27 cellular contexts compared by ENCODE assay signal in the genomic region with DNA sequence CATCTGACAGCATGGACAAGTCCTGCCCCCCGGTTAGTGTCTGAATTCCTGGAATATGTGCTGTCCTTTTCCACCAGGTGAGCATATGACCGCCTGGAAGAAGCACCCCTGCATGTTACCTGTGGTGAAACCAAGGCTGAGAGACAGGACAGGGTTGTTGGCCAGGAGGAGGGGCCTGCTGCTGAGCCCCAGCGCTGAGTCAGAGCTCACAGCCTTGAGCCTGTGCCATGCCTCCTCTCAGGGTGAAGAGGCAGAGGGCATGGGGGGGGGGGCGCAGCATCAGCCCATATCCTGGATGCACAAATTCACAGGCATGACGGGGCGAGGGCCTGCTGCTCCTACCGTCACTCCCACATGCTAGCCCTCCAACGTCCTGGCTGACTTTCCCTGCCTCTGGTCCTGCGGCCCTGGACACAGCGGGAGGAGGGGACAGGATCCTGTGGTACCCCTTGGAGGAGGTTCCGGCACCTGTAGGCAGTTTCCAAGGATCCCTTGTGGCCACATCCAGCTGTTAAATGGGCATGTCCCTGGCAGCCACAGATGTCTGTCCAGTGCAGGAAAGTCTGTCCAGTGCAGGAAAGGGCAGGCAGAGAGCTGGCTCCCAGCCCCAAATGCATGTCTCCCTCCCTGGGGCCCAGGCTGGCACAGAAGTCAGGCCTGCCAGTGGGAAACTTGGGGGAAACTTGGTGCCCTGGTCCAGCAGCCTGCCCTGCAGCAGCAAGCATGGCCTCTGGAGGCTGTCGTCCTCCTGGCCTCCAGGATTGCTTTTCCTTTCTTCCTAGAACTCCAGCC. TPM values are rescaled to one million over a fixed set of nuclear protein-coding genes. Genes with fewer than 3 reads are reported as not detected.
DNase-seq lines count a peak whose midpoint lies in the region; ATAC-seq and TF ChIP-seq lines count a peak whose summit lies in the region.
"Had no signal": no experiment of that assay in that cellular context is flagged by ENCODE, and none has a peak within 500 bp of the region (broad histone marks: within the 10 kb centered on the region; RNA-seq: fewer than 3 reads in every experiment).

No MANE protein-coding gene starts in this region.

- CTCF ChIA-PET in CD8-positive, alpha-beta T cell (lab: Charles Lee), result interaction anchor here (1.0 kb wide), 1 partner anchor 10 kb away, joined by 4 read pairs; no protein-coding TSS in a partner anchor

- H3K27me3 ChIP-seq in osteoblast (ENCODE audit: insufficient read depth, low read length), result no peaks in the 10 kb centered on the region
- no peaks in the 10 kb centered on the region for H3K27me3 ChIP-seq in CD8-positive, alpha-beta T cell (ENCODE audit: insufficient read depth, low read length)
- H3K27me3 ChIP-seq: ovary had no signal

- H3K4me1 ChIP-seq in osteoblast (ENCODE audit: insufficient read depth, low read length), result no peaks in the 10 kb centered on the region
- H3K4me1 ChIP-seq in CD8-positive, alpha-beta T cell (ENCODE audit: insufficient read depth, low read length), result no peaks in the 10 kb centered on the region
- H3K4me1 ChIP-seq: lower lobe of right lung, stomach had no signal

- POLR2A ChIA-PET in CD8-positive, alpha-beta T cell (lab: Charles Lee), result no interaction called here

- H3K4me1 Mint-ChIP-seq in activated T-cell treated with anti-CD3 and anti-CD28 coated beads, Interleukin-2, amount 50 U/mL, for 24 hours (ENCODE audit: low read depth), result no peaks in the 10 kb centered on the region
- no peaks in the 10 kb centered on the region for H3K4me1 Mint-ChIP-seq in CD8-positive, alpha-beta T cell (ENCODE audit: low read depth)
- H3K4me1 Mint-ChIP-seq: activated B cell treated with CpG ODN at 0.5 μM for 24 hours; activated CD4-positive, alpha-beta T cell treated with anti-CD3 and anti-CD28 coated beads, Interleukin-2, amount 10 ng/mL, durations not matched to agents 7 days and 5 days; B cell; central memory CD8-positive, alpha-beta T cell; nephron had no signal

- no peak for TF ChIP-seq CTCF in GM20000 (IDR thresholded peaks at IDR 0.05; ENCODE audit: extremely low read depth, missing control alignments)
- TF ChIP-seq CTCF in osteoblast (IDR thresholded peaks at IDR 0.05; ENCODE audit: extremely low read depth, low read depth, low read length), result no peak
- TF ChIP-seq CTCF in CD8-positive, alpha-beta T cell (IDR thresholded peaks at IDR 0.05), result no peak

- H3K9me3 Mint-ChIP-seq in activated T-cell treated with anti-CD3 and anti-CD28 coated beads, Interleukin-2, amount 50 U/mL, for 24 hours, result peaks cover 16% of the 10 kb centered on the region
- H3K9me3 Mint-ChIP-seq in CD8-positive, alpha-beta T cell, result peaks cover 23% of the 10 kb centered on the region

- H3K4me3 ChIP-seq in osteoblast (ENCODE audit: insufficient read depth, low read length), result no peak overlapping the region
- H3K4me3 ChIP-seq in CD8-positive, alpha-beta T cell (ENCODE audit: low read depth, low read length), result no peak overlapping the region
- H3K4me3 ChIP-seq: lower lobe of right lung, ovary, smooth muscle cell, stomach had no signal

- intact Hi-C loops in CD8-positive, alpha-beta T cell (cut with DNase I, micrococcal nuclease), result no loop called here

- H3K27me3 Mint-ChIP-seq in activated T-cell treated with anti-CD3 and anti-CD28 coated beads, Interleukin-2, amount 50 U/mL, for 24 hours, result peaks cover 37% of the 10 kb centered on the region
- H3K27me3 Mint-ChIP-seq in CD8-positive, alpha-beta T cell (ENCODE audit: low read depth), result peaks cover 29% of the 10 kb centered on the region

- no peak overlapping the region for H2AFZ ChIP-seq in osteoblast (ENCODE audit: low read length)

- no peaks in the 10 kb centered on the region for H3K36me3 ChIP-seq in osteoblast (ENCODE audit: insufficient read depth, low read length)
- no peaks in the 10 kb centered on the region for H3K36me3 ChIP-seq in CD8-positive, alpha-beta T cell (ENCODE audit: insufficient read depth, low read length)
- H3K36me3 ChIP-seq: lower lobe of right lung, ovary, stomach had no signal

- H3K27ac Mint-ChIP-seq in activated T-cell treated with anti-CD3 and anti-CD28 coated beads, Interleukin-2, amount 50 U/mL, for 24 hours, result no peak overlapping the region
- H3K27ac Mint-ChIP-seq in CD8-positive, alpha-beta T cell, result no peak overlapping the region
- H3K27ac Mint-ChIP-seq: activated B cell treated with CpG ODN at 0.5 μM for 24 hours; activated CD4-positive, alpha-beta T cell treated with anti-CD3 and anti-CD28 coated beads, Interleukin-2, amount 10 ng/mL, durations not matched to agents 7 days and 5 days; B cell; nephron had no signal

- no peak overlapping the region for H3K27ac ChIP-seq in epithelial cell of prostate
- no peak overlapping the region for H3K27ac ChIP-seq in osteoblast (ENCODE audit: low read depth, low read length)
- H3K27ac ChIP-seq in CD8-positive, alpha-beta T cell (ENCODE audit: low read depth, low read length), result no peak overlapping the region
- H3K27ac ChIP-seq: lower lobe of right lung, ovary, RWPE1, stomach had no signal

- no peaks in the 10 kb centered on the region for H4K20me1 ChIP-seq in osteoblast (ENCODE audit: insufficient read depth, low read length)

- no peak overlapping the region for H3K4me3 Mint-ChIP-seq in activated T-cell treated with anti-CD3 and anti-CD28 coated beads, Interleukin-2, amount 50 U/mL, for 24 hours
- no peak overlapping the region for H3K4me3 Mint-ChIP-seq in CD8-positive, alpha-beta T cell
- H3K4me3 Mint-ChIP-seq: activated B cell treated with CpG ODN at 0.5 μM for 24 hours; activated CD4-positive, alpha-beta T cell treated with anti-CD3 and anti-CD28 coated beads, Interleukin-2, amount 10 ng/mL, durations not matched to agents 7 days and 5 days; B cell; central memory CD8-positive, alpha-beta T cell; nephron had no signal

- DNase-seq in 8988T (peak; percentile 8), GM20000 (ENCODE audit: low spot score) (peak; percentile 6), epithelial cell of prostate (ENCODE audit: low read depth, low spot score) (peak; percentile 5), osteoblast (ENCODE audit: insufficient read length, low spot score, missing footprints) (peak; percentile 74)
- no peak for DNase-seq in activated T-cell treated with anti-CD3 and anti-CD28 coated beads, Interleukin-2, amount 50 U/mL, for 24 hours
- no peak for DNase-seq in CD8-positive, alpha-beta T cell
- DNase-seq: activated B cell treated with CpG ODN at 0.5 μM for 24 hours; activated CD4-positive, alpha-beta T cell treated with anti-CD3 and anti-CD28 coated beads, Interleukin-2, amount 10 ng/mL, durations not matched to agents 7 days and 5 days; activated gamma-delta T cell treated with Interleukin-2 at 50 U/mL for 16 hours; activated T-cell treated with anti-CD3 and anti-CD28 coated beads, Interleukin-2, amount 50 U/mL, for 1 hour; DMS153; glutamatergic neuron; IMR-90; lower lobe of right lung; NCI-H146; NCI-H2107; ovary; stimulated activated CD8-positive, alpha-beta memory T cell treated with anti-CD3 and anti-CD28 coated beads, Interleukin-4, amount 100 ng/mL, for 48 hours; stomach; T-helper 1 cell had no signal

- H3K36me3 Mint-ChIP-seq in activated T-cell treated with anti-CD3 and anti-CD28 coated beads, Interleukin-2, amount 50 U/mL, for 24 hours (ENCODE audit: low read depth), result peaks cover 4% of the 10 kb centered on the region
- no peaks in the 10 kb centered on the region for H3K36me3 Mint-ChIP-seq in CD8-positive, alpha-beta T cell

- ATAC-seq in CD8-positive, alpha-beta T cell, result no peak
- no peak for ATAC-seq in GM19395 (IDR thresholded peaks at IDR 0.05; ENCODE audit: unreplicated experiment)
- ATAC-seq in HG02642 (IDR thresholded peaks at IDR 0.05; ENCODE audit: poor library complexity, unreplicated experiment), result no peak
- ATAC-seq: lower lobe of right lung had no signal

- H3K79me2 ChIP-seq in osteoblast (ENCODE audit: insufficient read depth, low read length), result no peaks in the 10 kb centered on the region

- H3K4me2 ChIP-seq in osteoblast (ENCODE audit: insufficient read depth, low read length), result no peak overlapping the region
- H3K4me2 ChIP-seq: smooth muscle cell had no signal

- H3K9me3 ChIP-seq in osteoblast (ENCODE audit: low read depth, low read length), result peaks cover 3% of the 10 kb centered on the region
- peaks cover 7% of the 10 kb centered on the region for H3K9me3 ChIP-seq in CD8-positive, alpha-beta T cell (ENCODE audit: low read length)
- H3K9me3 ChIP-seq: ovary had no signal

RNA-seq across cellular contexts. Expression of a gene that starts 23.9 kb away (rescaled TPM):
- 0.29 and 0.36 TPM in 2 replicates for total RNA-seq in osteoblast
- total RNA-seq in CD8-positive, alpha-beta T cell, result under 1 TPM; 0.75 to 0.76 TPM

Comparison
In these comparisons a context has a peak if more than half of its experiments do, and no peak if none do; other contexts are left out.
1. DNase-seq: peak in 8988T (single experiment), GM20000 (single experiment), epithelial cell of prostate (single experiment) and osteoblast (single experiment); none in activated T-cell treated with anti-CD3 and anti-CD28 coated beads, Interleukin-2, amount 50 U/mL, for 24 hours (single experiment) and CD8-positive, alpha-beta T cell (0 of 7).